In the genomic region with DNA sequence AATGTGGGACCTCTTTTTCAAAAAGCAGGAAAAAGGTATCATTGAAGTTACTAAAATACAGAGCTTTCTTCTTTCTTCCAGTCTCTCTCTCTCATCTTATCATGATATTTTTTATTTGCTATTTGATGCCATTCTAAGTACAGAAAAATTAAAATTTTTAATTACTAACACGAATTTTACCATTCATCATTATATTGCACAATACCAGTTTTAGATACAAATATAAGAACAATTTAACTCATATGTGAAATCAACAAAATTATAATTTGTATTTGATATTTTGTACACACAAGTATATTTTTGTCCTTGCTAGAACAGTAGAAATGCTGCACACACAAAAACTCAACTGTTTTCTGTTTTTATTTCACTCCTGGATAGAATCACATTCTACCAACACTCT, we compare ENCODE assay signal across 8 cellular contexts.
"Had no signal": no experiment of that assay in that cellular context is flagged by ENCODE, and none has a peak within 500 bp of the region (broad histone marks: within the 10 kb centered on the region; RNA-seq: fewer than 3 reads in every experiment).

No MANE protein-coding gene starts in this region.

- H3K36me3 Mint-ChIP-seq: IgD-negative memory B cell had no signal

- H3K4me1 Mint-ChIP-seq: H9, IgD-negative memory B cell had no signal

- H3K27ac Mint-ChIP-seq: H9, IgD-negative memory B cell had no signal

- H3K4me3 Mint-ChIP-seq: H9, IgD-negative memory B cell had no signal

- H3K9me3 Mint-ChIP-seq: IgD-negative memory B cell had no signal

- H3K4me3 ChIP-seq: GM23248 had no signal

- DNase-seq: GOT3, H9, HCEC 1CT, Kasumi-1, KG1 had no signal

- H3K27ac ChIP-seq: GM23248, HL-60 had no signal

- H2AFZ ChIP-seq: GM23248 had no signal

- H3K27me3 Mint-ChIP-seq: IgD-negative memory B cell had no signal

- H3K9ac ChIP-seq: GM23248 had no signal
